Comparison of ENCODE assay signal across 18 cellular contexts in the genomic region with DNA sequence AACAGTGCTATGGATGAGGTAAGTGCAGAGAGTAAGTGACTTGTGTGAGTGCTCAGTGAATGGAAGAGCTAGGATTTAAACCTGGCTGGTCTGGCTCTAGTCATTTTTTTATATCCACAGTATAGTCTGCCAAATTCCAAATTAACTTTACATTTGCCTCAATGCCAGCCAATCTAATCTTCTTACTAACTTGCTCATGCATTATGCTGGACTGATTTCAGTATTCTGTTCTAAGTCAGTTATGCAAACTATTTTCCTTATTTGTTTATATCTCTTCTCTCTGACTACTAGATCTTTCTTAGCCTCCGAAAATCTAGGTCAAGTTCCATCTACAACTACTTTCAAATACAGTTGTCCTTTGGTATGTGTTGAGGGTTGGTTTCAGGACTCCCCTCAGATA.
"Had no signal": no experiment of that assay in that cellular context is flagged by ENCODE, and none has a peak within 500 bp of the region (broad histone marks: within the 10 kb centered on the region; RNA-seq: fewer than 3 reads in every experiment).

No MANE protein-coding gene starts in this region.

- H3K27ac Mint-ChIP-seq: activated B cell treated with CpG ODN at 0.5 μM for 24 hours; activated CD4-positive, alpha-beta T cell treated with anti-CD3 and anti-CD28 coated beads, Interleukin-2, amount 10 ng/mL, durations not matched to agents 24 days and 14 days; activated CD8-positive, alpha-beta T cell treated with anti-CD3 and anti-CD28 coated beads, Interleukin-2, amount 10 ng/mL, durations not matched to agents 7 days and 5 days; activated naive CD4-positive, alpha-beta T cell treated with anti-CD3 and anti-CD28 coated beads, Interleukin-2, amount 50 U/mL, for 72 hours; naive thymus-derived CD8-positive, alpha-beta T cell; T-helper 2 cell treated with Interferon-gamma antibody and Interleukin-4, amounts not matched to agents 5 μg/mL and 100 μg/mL, for 36 hours had no signal

- ATAC-seq: activated CD8-positive, alpha-beta T cell treated with anti-CD3 and anti-CD28 coated beads, Interleukin-2, amount 10 ng/mL, durations not matched to agents 7 days and 5 days; activated naive CD4-positive, alpha-beta T cell treated with anti-CD3 and anti-CD28 coated beads, Interleukin-2, amount 50 U/mL, for 72 hours; gastroesophageal sphincter; naive thymus-derived CD8-positive, alpha-beta T cell had no signal

- H3K27me3 ChIP-seq: gastroesophageal sphincter had no signal

- H3K4me3 Mint-ChIP-seq: activated B cell treated with CpG ODN at 0.5 μM for 24 hours; activated CD4-positive, alpha-beta T cell treated with anti-CD3 and anti-CD28 coated beads, Interleukin-2, amount 10 ng/mL, durations not matched to agents 24 days and 14 days; activated CD8-positive, alpha-beta T cell treated with anti-CD3 and anti-CD28 coated beads, Interleukin-2, amount 10 ng/mL, durations not matched to agents 7 days and 5 days; naive thymus-derived CD8-positive, alpha-beta T cell; T-helper 2 cell treated with Interferon-gamma antibody and Interleukin-4, amounts not matched to agents 5 μg/mL and 100 μg/mL, for 36 hours had no signal

- FAIRE-seq: bronchial epithelial cell, colon, endometrium, keratinocyte had no signal

- H3K4me3 ChIP-seq: gastroesophageal sphincter, left ventricle myocardium inferior had no signal

- H3K9me3 ChIP-seq: gastroesophageal sphincter had no signal

- H3K27ac ChIP-seq: gastroesophageal sphincter, left ventricle myocardium inferior had no signal

- H3K36me3 Mint-ChIP-seq: activated naive CD4-positive, alpha-beta T cell treated with anti-CD3 and anti-CD28 coated beads, Interleukin-2, amount 50 U/mL, for 72 hours had no signal

- H3K36me3 ChIP-seq: gastroesophageal sphincter, left ventricle myocardium inferior had no signal

- H3K27me3 Mint-ChIP-seq: activated B cell treated with CpG ODN at 0.5 μM for 24 hours; activated CD4-positive, alpha-beta T cell treated with anti-CD3 and anti-CD28 coated beads, Interleukin-2, amount 10 ng/mL, durations not matched to agents 24 days and 14 days; naive thymus-derived CD8-positive, alpha-beta T cell had no signal

- DNase-seq: activated B cell treated with CpG ODN at 0.5 μM for 24 hours; activated CD4-positive, alpha-beta T cell treated with anti-CD3 and anti-CD28 coated beads, Interleukin-2, amount 10 ng/mL, durations not matched to agents 24 days and 14 days; activated CD8-positive, alpha-beta memory T cell treated with anti-CD3 and anti-CD28 coated beads, Interleukin-2, amount 50 U/mL, for 4 hours; activated CD8-positive, alpha-beta T cell treated with anti-CD3 and anti-CD28 coated beads, Interleukin-2, amount 10 ng/mL, durations not matched to agents 7 days and 5 days; activated effector memory CD4-positive, alpha-beta T cell treated with anti-CD3 and anti-CD28 coated beads, Interleukin-2, amount 50 U/mL, for 16 hours; activated T-cell treated with anti-CD3 and anti-CD28 coated beads, Interleukin-2, amount 50 U/mL, for 48 hours; left ventricle myocardium inferior; mesenchymal stem cell; naive thymus-derived CD8-positive, alpha-beta T cell; stimulated activated CD4-positive, alpha-beta T cell treated with anti-CD3 and anti-CD28 coated beads, Interleukin-12 subunit alpha, Interleukin-12 subunit beta, amount 100 ng/mL, for 4 hours; stimulated activated CD4-positive, alpha-beta T cell treated with anti-CD3 and anti-CD28 coated beads, Interleukin-2, amount 100 ng/mL, for 24 hours had no signal

- H3K9me3 Mint-ChIP-seq: activated CD4-positive, alpha-beta T cell treated with anti-CD3 and anti-CD28 coated beads, Interleukin-2, amount 10 ng/mL, durations not matched to agents 24 days and 14 days; T-helper 2 cell treated with Interferon-gamma antibody and Interleukin-4, amounts not matched to agents 5 μg/mL and 100 μg/mL, for 36 hours had no signal
